17 cellular contexts compared by ENCODE assay signal in the genomic region with DNA sequence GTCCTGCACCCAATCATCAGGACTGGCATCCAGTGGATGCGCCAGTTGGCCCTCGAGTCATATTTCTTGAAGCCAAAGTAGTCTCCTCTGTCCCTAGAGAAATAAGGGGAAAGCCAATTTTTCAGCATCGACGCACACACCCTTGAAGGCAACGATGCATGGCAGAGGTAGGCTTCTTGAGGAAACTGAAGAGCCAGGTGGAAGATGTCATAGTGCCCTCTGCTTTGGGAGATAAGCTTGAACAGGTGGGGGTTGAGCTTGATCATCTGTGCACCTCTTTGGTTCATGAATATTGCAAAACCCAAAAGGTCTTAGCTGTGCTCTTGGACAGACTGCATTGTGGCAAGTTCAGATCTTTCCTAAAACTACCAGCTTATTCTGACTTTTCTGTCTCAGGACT. TPM values are rescaled to one million over a fixed set of nuclear protein-coding genes. Genes with fewer than 3 reads are reported as not detected.
DNase-seq lines count a peak whose midpoint lies in the region; ATAC-seq and TF ChIP-seq lines count a peak whose summit lies in the region.
"Had no signal": no experiment of that assay in that cellular context is flagged by ENCODE, and none has a peak within 500 bp of the region (broad histone marks: within the 10 kb centered on the region; RNA-seq: fewer than 3 reads in every experiment).

No MANE protein-coding gene starts in this region.

- no peaks in the 10 kb centered on the region for H4K20me1 ChIP-seq in neural progenitor cell (ENCODE audit: low read depth)

- H3K27me3 ChIP-seq in neural progenitor cell: peaks cover 4% of the 10 kb centered on the region
- H3K27me3 ChIP-seq: upper lobe of left lung had no signal

- no peak overlapping the region for H3K4me2 ChIP-seq in neural progenitor cell

- H3K27ac ChIP-seq in neural progenitor cell: no peak overlapping the region
- H3K27ac ChIP-seq: spleen, upper lobe of left lung had no signal

- peak; percentile 68 for ATAC-seq in GM18909 (IDR thresholded peaks at IDR 0.05; ENCODE audit: poor library complexity, unreplicated experiment)
- peak; percentile 57 for ATAC-seq in GM21737 (IDR thresholded peaks at IDR 0.05; ENCODE audit: unreplicated experiment)
- peak; percentile 71 for ATAC-seq in HG03342 (IDR thresholded peaks at IDR 0.05; ENCODE audit: unreplicated experiment)
- ATAC-seq in stimulated activated naive B cell treated with anti-CD40 and anti-IgM and Interleukin-4, amounts not matched to agents 10 μg/mL and 1 μg/mL and 100 μg/mL, for 72 hours (replicated peaks): peak; percentile 93 to 94
- ATAC-seq: esophagus mucosa had no signal

- peak; percentile 70 for DNase-seq in stimulated activated naive B cell treated with anti-CD40 and anti-IgM and Interleukin-4, amounts not matched to agents 10 μg/mL and 1 μg/mL and 100 μg/mL, for 72 hours
- DNase-seq in NCI-H2107 treated with DMSO at 0.1 percent for 48 hours (lab: John Stamatoyannopoulos, UW; ENCODE audit: unreplicated experiment) (no peak), dedifferentiated amniotic fluid mesenchymal stem cell (ENCODE audit: extremely low spot score) (no peak), neural progenitor cell (ENCODE audit: low spot score) (no peak)
- DNase-seq in activated CD4-positive, CD25-positive, alpha-beta regulatory T cell (lab: John Stamatoyannopoulos, UW): no peak
- DNase-seq: cerebellar nuclear complex, GOT3, mammary epithelial cell, NCI-H774, Right ventricle myocardium superior, spleen, upper lobe of left lung had no signal

- H3K4me3 ChIP-seq in neural progenitor cell: no peak overlapping the region
- H3K4me3 ChIP-seq: spleen, upper lobe of left lung had no signal

- no peak overlapping the region for H3K9ac ChIP-seq in neural progenitor cell

- peaks cover 43 to 47% of the 10 kb centered on the region in 2 donors for H3K27me3 Mint-ChIP-seq in stimulated activated naive B cell treated with anti-CD40 and anti-IgM and Interleukin-4, amounts not matched to agents 10 μg/mL and 1 μg/mL and 100 μg/mL, for 72 hours
- H3K27me3 Mint-ChIP-seq in neural progenitor cell (ENCODE audit: insufficient read depth, low read depth): peaks cover 9% of the 10 kb centered on the region
- H3K27me3 Mint-ChIP-seq: activated naive CD4-positive, alpha-beta T cell treated with anti-CD3 and anti-CD28 coated beads, Interleukin-2, amount 50 U/mL, for 24 hours had no signal

- no peak overlapping the region for H2AFZ ChIP-seq in neural progenitor cell (replicated peaks)

- no peaks in the 10 kb centered on the region for H3K4me1 ChIP-seq in neural progenitor cell
- H3K4me1 ChIP-seq: upper lobe of left lung had no signal

- no peaks in the 10 kb centered on the region for H3K9me3 ChIP-seq in neural progenitor cell (ENCODE audit: low read depth)
- H3K9me3 ChIP-seq: spleen, upper lobe of left lung had no signal

- no peaks in the 10 kb centered on the region for H3K36me3 Mint-ChIP-seq in stimulated activated naive B cell treated with anti-CD40 and anti-IgM and Interleukin-4, amounts not matched to agents 10 μg/mL and 1 μg/mL and 100 μg/mL, for 72 hours
- H3K36me3 Mint-ChIP-seq in neural progenitor cell: no peaks in the 10 kb centered on the region
- H3K36me3 Mint-ChIP-seq: activated naive CD4-positive, alpha-beta T cell treated with anti-CD3 and anti-CD28 coated beads, Interleukin-2, amount 50 U/mL, for 24 hours had no signal

- no peak overlapping the region for H3K4me3 Mint-ChIP-seq in stimulated activated naive B cell treated with anti-CD40 and anti-IgM and Interleukin-4, amounts not matched to agents 10 μg/mL and 1 μg/mL and 100 μg/mL, for 72 hours
- no peak overlapping the region for H3K4me3 Mint-ChIP-seq in neural progenitor cell
- H3K4me3 Mint-ChIP-seq: activated naive CD4-positive, alpha-beta T cell treated with anti-CD3 and anti-CD28 coated beads, Interleukin-2, amount 50 U/mL, for 24 hours had no signal

- H3K36me3 ChIP-seq in neural progenitor cell: no peaks in the 10 kb centered on the region
- H3K36me3 ChIP-seq: spleen, upper lobe of left lung had no signal

- no peak for TF ChIP-seq CTCF in neural progenitor cell (IDR thresholded peaks at IDR 0.05)

- H3F3A ChIP-seq in neural progenitor cell (ENCODE audit: low read depth): no peaks in the 10 kb centered on the region

- H3K4me1 Mint-ChIP-seq in stimulated activated naive B cell treated with anti-CD40 and anti-IgM and Interleukin-4, amounts not matched to agents 10 μg/mL and 1 μg/mL and 100 μg/mL, for 72 hours: peaks cover 22 to 27% of the 10 kb centered on the region in 2 donors
- H3K4me1 Mint-ChIP-seq in neural progenitor cell: no peaks in the 10 kb centered on the region
- H3K4me1 Mint-ChIP-seq: activated naive CD4-positive, alpha-beta T cell treated with anti-CD3 and anti-CD28 coated beads, Interleukin-2, amount 50 U/mL, for 24 hours had no signal

- no peaks in the 10 kb centered on the region for H3K79me2 ChIP-seq in neural progenitor cell (ENCODE audit: low read depth)

- H3K9me3 Mint-ChIP-seq in stimulated activated naive B cell treated with anti-CD40 and anti-IgM and Interleukin-4, amounts not matched to agents 10 μg/mL and 1 μg/mL and 100 μg/mL, for 72 hours: no peaks in the 10 kb centered on the region
- H3K9me3 Mint-ChIP-seq in neural progenitor cell: no peaks in the 10 kb centered on the region
- H3K9me3 Mint-ChIP-seq: activated naive CD4-positive, alpha-beta T cell treated with anti-CD3 and anti-CD28 coated beads, Interleukin-2, amount 50 U/mL, for 24 hours had no signal

- no peak overlapping the region for H3K27ac Mint-ChIP-seq in stimulated activated naive B cell treated with anti-CD40 and anti-IgM and Interleukin-4, amounts not matched to agents 10 μg/mL and 1 μg/mL and 100 μg/mL, for 72 hours
- no peak overlapping the region for H3K27ac Mint-ChIP-seq in neural progenitor cell
- H3K27ac Mint-ChIP-seq: activated naive CD4-positive, alpha-beta T cell treated with anti-CD3 and anti-CD28 coated beads, Interleukin-2, amount 50 U/mL, for 24 hours had no signal

RNA-seq across cellular contexts. Expression of a gene that starts 34.6 kb away (rescaled TPM):
- 83.1 and 125 TPM in 2 replicates for total RNA-seq in neural progenitor cell (ENCODE audit: low replicate concordance)
